In genomic region chr21:36965720-36966065, GRCh38 we compare ENCODE assay signal across 8 cellular contexts. TPM values are rescaled to one million over a fixed set of nuclear protein-coding genes. Genes with fewer than 3 reads are reported as not detected.
DNase-seq lines count a peak whose midpoint lies in the region; TF ChIP-seq lines count a peak whose summit lies in the region.

No MANE protein-coding gene starts in this region.

- H3K27ac ChIP-seq in prostate gland: peak overlapping the region; percentile 91

- peak; percentile 8 for DNase-seq in SK-MEL-5 (ENCODE audit: low read depth, low spot score)
- peak; percentile 8 for DNase-seq in fibroblast of peridontal ligament (ENCODE audit: extremely low read depth)
- DNase-seq in prostate gland (ENCODE audit: low spot score): no peak
- DNase-seq in NCI-H2029 treated with DMSO at 0.1 percent for 48 hours (lab: John Stamatoyannopoulos, UW): no peak
- no peak for DNase-seq in stimulated activated CD4-positive, alpha-beta T cell treated with anti-CD3 and anti-CD28 coated beads, Interleukin-2, amount 100 ng/mL, for 48 hours
- no peak for DNase-seq in activated gamma-delta T cell (lab: John Stamatoyannopoulos, UW)
- no peak for DNase-seq in activated gamma-delta T cell treated with Interleukin-2 at 50 U/mL for 16 hours

- H3K4me3 ChIP-seq in GM12875 (ENCODE audit: low read depth, low read length): peak overlapping the region; percentile 68
- H3K4me3 ChIP-seq in prostate gland: peak overlapping the region; percentile 66 to 72

- intact Hi-C loops in prostate gland (cut with DNase I): loop anchor here (10.0 kb wide), 1 partner anchor 399 kb away; the partner anchor contains the start of gene DYRK1A

- TF ChIP-seq CTCF in GM12875 (IDR thresholded peaks at IDR 0.05; ENCODE audit: borderline replicate concordance, insufficient read depth, low read depth, low read length) (no peak), prostate gland (IDR thresholded peaks at IDR 0.05) (no peak)

- TF ChIP-seq POLR2A in prostate gland (IDR thresholded peaks at IDR 0.05): no peak

- no peaks in the 10 kb centered on the region for H3K4me1 ChIP-seq in prostate gland (replicated peaks)

- no peaks in the 10 kb centered on the region for H3K36me3 ChIP-seq in prostate gland

- in situ Hi-C loops in SK-MEL-5 (cut with HindIII; ENCODE audit: low pct_unique_long_range_greater_than_20kb, low sequenced_read_pairs): no loop called here

- H3K9me3 ChIP-seq in prostate gland: no peaks in the 10 kb centered on the region

- H3K27me3 ChIP-seq in prostate gland (replicated peaks; ENCODE audit: insufficient read depth): no peaks in the 10 kb centered on the region

- 45% methylated on average over 10 of the region's 10 CpGs for WGBS in prostate gland

RNA-seq across cellular contexts. Expression of gene HLCS, which starts 0.8 kb away (rescaled TPM):
- total RNA-seq in SK-MEL-5 (2014; rRNA removed; shearing (Covaris generic)): 27.7 and 33.8 TPM in 2 replicates
- polyA plus RNA-seq in SK-MEL-5 (2015; cell fraction: cytosol; rRNA removed): 17.2 and 23.7 TPM in 2 replicates
- 33.6 and 35.5 TPM in 2 replicates for polyA plus RNA-seq in SK-MEL-5 (2015; cell fraction: nucleus; rRNA removed)
- 10 to 100 TPM; 40.9 to 41.8 TPM for total RNA-seq in prostate gland

RNA-seq across cellular contexts. Expression of gene RIPPLY3, which starts 40.8 kb away (rescaled TPM):
- not detected in 2 replicates for total RNA-seq in SK-MEL-5 (2014; rRNA removed; shearing (Covaris generic))
- polyA plus RNA-seq in SK-MEL-5 (2015; cell fraction: cytosol; rRNA removed): not detected in 2 replicates
- not detected in 2 replicates for polyA plus RNA-seq in SK-MEL-5 (2015; cell fraction: nucleus; rRNA removed)
- total RNA-seq in prostate gland: 1 to 10 TPM in 1 of 2 donors, under 1 TPM in 1; 0.34 to 2.0 TPM

Comparison
In these comparisons a context has a peak if more than half of its experiments do, and no peak if none do; other contexts are left out.
1. DNase-seq: peak in SK-MEL-5 (single experiment) and fibroblast of peridontal ligament (single experiment); none in prostate gland (single experiment), NCI-H2029 treated with DMSO at 0.1 percent for 48 hours (single experiment), stimulated activated CD4-positive, alpha-beta T cell treated with anti-CD3 and anti-CD28 coated beads, Interleukin-2, amount 100 ng/mL, for 48 hours (0 of 2), activated gamma-delta T cell (single experiment) and activated gamma-delta T cell treated with Interleukin-2 at 50 U/mL for 16 hours (single experiment).